Comparison of ENCODE assay signal across 21 cellular contexts in genomic region chr16:66871840-66872239, GRCh38. TPM values are rescaled to one million over a fixed set of nuclear protein-coding genes. Genes with fewer than 3 reads are reported as not detected.
DNase-seq lines count a peak whose midpoint lies in the region; ATAC-seq and TF ChIP-seq lines count a peak whose summit lies in the region.
"Had no signal": no experiment of that assay in that cellular context is flagged by ENCODE, and none has a peak within 500 bp of the region (broad histone marks: within the 10 kb centered on the region; RNA-seq: fewer than 3 reads in every experiment).

No MANE protein-coding gene starts in this region.

- H3K36me3 ChIP-seq in mucosa of descending colon (ENCODE audit: low read depth) (no peaks in the 10 kb centered on the region), transverse colon (no peaks in the 10 kb centered on the region)

- no peak for TF ChIP-seq CTCF in mucosa of descending colon (IDR thresholded peaks at IDR 0.05)
- TF ChIP-seq CTCF in transverse colon (IDR thresholded peaks at IDR 0.05), result no peak

- CTCF ChIA-PET in T-cell (lab: Charles Lee), result interaction anchor here in 1 of 2 donors (0.7 to 1.7 kb wide), 4 partner anchors 10 to 1569 kb away, joined by 3 to 16 read pairs (median 6); partner anchors contain the start of gene NAE1

- H3K27me3 ChIP-seq in transverse colon, result no peaks in the 10 kb centered on the region

- TF ChIP-seq EP300 in transverse colon (IDR thresholded peaks at IDR 0.05; ENCODE audit: low read depth), result no peak

- peaks cover 8% of the 10 kb centered on the region for H3K9me3 Mint-ChIP-seq in stimulated activated naive CD8-positive, alpha-beta T cell treated with anti-CD3 and anti-CD28 coated beads, Interleukin-15, Interleukin-2, amounts not matched to agents 100 ng/mL and 50 ng/mL, for 24 hours
- H3K9me3 Mint-ChIP-seq in stimulated activated naive CD8-positive, alpha-beta T cell treated with anti-CD3 and anti-CD28 coated beads, Interleukin-15, amount 100 ng/mL, for 72 hours, result peaks cover 5 to 7% of the 10 kb centered on the region in 2 donors
- peaks cover 5% of the 10 kb centered on the region for H3K9me3 Mint-ChIP-seq in activated T-helper 17 cell treated with anti-CD3 and anti-CD28 coated beads, Interleukin-2, amount 50 U/mL, for 72 hours
- H3K9me3 Mint-ChIP-seq in T-cell, result no peaks in the 10 kb centered on the region
- H3K9me3 Mint-ChIP-seq: H9 had no signal

- intact Hi-C loops in mucosa of descending colon (cut with DNase I, micrococcal nuclease) (no loop called here), transverse colon (cut with DNase I; ENCODE audit: low total_unique reads) (no loop called here)

- 47 to 61% methylated on average over 2 to 3 of the region's 3 CpGs for WGBS in transverse colon (ENCODE audit: low coverage in 1 of 2), 2 donors

- ATAC-seq in stimulated activated naive CD8-positive, alpha-beta T cell treated with anti-CD3 and anti-CD28 coated beads, Interleukin-15, amount 100 ng/mL, for 72 hours, result no peak
- ATAC-seq in activated T-helper 17 cell treated with anti-CD3 and anti-CD28 coated beads, Interleukin-2, amount 50 U/mL, for 72 hours (replicated peaks), result no peak
- ATAC-seq in mucosa of descending colon (peak; percentile 82), T-cell (replicated peaks in 1 of 4) (no peak)
- ATAC-seq: A549 had no signal

- TF ChIP-seq POLR2A in transverse colon (IDR thresholded peaks at IDR 0.05), result peak; percentile 48

- POLR2A ChIA-PET in T-cell (lab: Charles Lee), result no interaction called here

- peak overlapping the region; percentile 84 to 86 (median 85) for H3K27ac ChIP-seq in transverse colon

- H3K9me3 ChIP-seq in mucosa of descending colon (no peaks in the 10 kb centered on the region), transverse colon (no peaks in the 10 kb centered on the region)
- H3K9me3 ChIP-seq: A549 had no signal

- H3K4me3 Mint-ChIP-seq in stimulated activated naive CD8-positive, alpha-beta T cell treated with anti-CD3 and anti-CD28 coated beads, Interleukin-15, Interleukin-2, amounts not matched to agents 100 ng/mL and 50 ng/mL, for 24 hours, result no peak overlapping the region
- no peak overlapping the region for H3K4me3 Mint-ChIP-seq in stimulated activated naive CD8-positive, alpha-beta T cell treated with anti-CD3 and anti-CD28 coated beads, Interleukin-15, amount 100 ng/mL, for 72 hours
- peak overlapping the region; percentile 88 for H3K4me3 Mint-ChIP-seq in activated T-helper 17 cell treated with anti-CD3 and anti-CD28 coated beads, Interleukin-2, amount 50 U/mL, for 72 hours
- H3K4me3 Mint-ChIP-seq in T-cell, result peak overlapping the region in 1 of 3 donors; percentile 83

- DNase-seq in stimulated activated naive CD8-positive, alpha-beta T cell treated with anti-CD3 and anti-CD28 coated beads, Interleukin-15, amount 100 ng/mL, for 72 hours, result no peak
- DNase-seq in mucosa of descending colon (peak; percentile 76 to 85 (median 80)), transverse colon (peak; percentile 79), NCI-H2107 (lab: John Stamatoyannopoulos, UW) (no peak), T-cell (no peak), NCI-H2196 (lab: John Stamatoyannopoulos, UW; ENCODE audit: unreplicated experiment) (no peak)
- DNase-seq: Calu3, DMS53, H9, Kasumi-1, NCI-H1105, NCI-H1694, NCI-H446, PC-9 had no signal

- peaks cover 8% of the 10 kb centered on the region for H3K4me1 ChIP-seq in mucosa of descending colon (ENCODE audit: low read depth)
- peaks cover 7 to 36% (median 26%) of the 10 kb centered on the region in 4 donors for H3K4me1 ChIP-seq in transverse colon

- peak overlapping the region; percentile 38 for H3K27ac Mint-ChIP-seq in stimulated activated naive CD8-positive, alpha-beta T cell treated with anti-CD3 and anti-CD28 coated beads, Interleukin-15, Interleukin-2, amounts not matched to agents 100 ng/mL and 50 ng/mL, for 24 hours
- no peak overlapping the region for H3K27ac Mint-ChIP-seq in stimulated activated naive CD8-positive, alpha-beta T cell treated with anti-CD3 and anti-CD28 coated beads, Interleukin-15, amount 100 ng/mL, for 72 hours
- no peak overlapping the region for H3K27ac Mint-ChIP-seq in activated T-helper 17 cell treated with anti-CD3 and anti-CD28 coated beads, Interleukin-2, amount 50 U/mL, for 72 hours
- H3K27ac Mint-ChIP-seq in T-cell, result peak overlapping the region in 1 of 2 donors; percentile 61
- H3K27ac Mint-ChIP-seq: CD14-positive monocyte, H9, IgD-negative memory B cell had no signal

- no peaks in the 10 kb centered on the region for H3K27me3 Mint-ChIP-seq in stimulated activated naive CD8-positive, alpha-beta T cell treated with anti-CD3 and anti-CD28 coated beads, Interleukin-15, Interleukin-2, amounts not matched to agents 100 ng/mL and 50 ng/mL, for 24 hours
- H3K27me3 Mint-ChIP-seq in stimulated activated naive CD8-positive, alpha-beta T cell treated with anti-CD3 and anti-CD28 coated beads, Interleukin-15, amount 100 ng/mL, for 72 hours, result peaks cover 11% of the 10 kb centered on the region
- H3K27me3 Mint-ChIP-seq in activated T-helper 17 cell treated with anti-CD3 and anti-CD28 coated beads, Interleukin-2, amount 50 U/mL, for 72 hours, result no peaks in the 10 kb centered on the region
- no peaks in the 10 kb centered on the region for H3K27me3 Mint-ChIP-seq in T-cell

- H3K4me1 Mint-ChIP-seq in stimulated activated naive CD8-positive, alpha-beta T cell treated with anti-CD3 and anti-CD28 coated beads, Interleukin-15, Interleukin-2, amounts not matched to agents 100 ng/mL and 50 ng/mL, for 24 hours (ENCODE audit: low read depth), result peaks cover 50% of the 10 kb centered on the region
- peaks cover 54% of the 10 kb centered on the region for H3K4me1 Mint-ChIP-seq in stimulated activated naive CD8-positive, alpha-beta T cell treated with anti-CD3 and anti-CD28 coated beads, Interleukin-15, amount 100 ng/mL, for 72 hours
- H3K4me1 Mint-ChIP-seq in activated T-helper 17 cell treated with anti-CD3 and anti-CD28 coated beads, Interleukin-2, amount 50 U/mL, for 72 hours, result peaks cover 34% of the 10 kb centered on the region
- H3K4me1 Mint-ChIP-seq in T-cell, result peaks cover 21 to 32% (median 24%) of the 10 kb centered on the region in 3 donors

- in situ Hi-C loops in transverse colon (cut with MboI; ENCODE audit: low pct_ligation_motif_present in 1 of 4, low pct_unique_long_range_greater_than_20kb in 1 of 4, low sequenced_read_pairs in 3 of 4), result loop anchor here (25.0 kb wide), 1 partner anchor 460 kb away; no protein-coding TSS in a partner anchor

- no peak overlapping the region for H3K4me3 ChIP-seq in mucosa of descending colon
- H3K4me3 ChIP-seq in transverse colon, result peak overlapping the region in 1 of 4 donors; percentile 43
- H3K4me3 ChIP-seq: A549 had no signal

- H3K36me3 Mint-ChIP-seq in stimulated activated naive CD8-positive, alpha-beta T cell treated with anti-CD3 and anti-CD28 coated beads, Interleukin-15, Interleukin-2, amounts not matched to agents 100 ng/mL and 50 ng/mL, for 24 hours (ENCODE audit: low read depth), result peaks cover 7% of the 10 kb centered on the region
- peaks cover 14% of the 10 kb centered on the region for H3K36me3 Mint-ChIP-seq in activated T-helper 17 cell treated with anti-CD3 and anti-CD28 coated beads, Interleukin-2, amount 50 U/mL, for 72 hours (ENCODE audit: low read depth)
- no peaks in the 10 kb centered on the region for H3K36me3 Mint-ChIP-seq in T-cell
- H3K36me3 Mint-ChIP-seq: IgD-negative memory B cell had no signal

RNA-seq across cellular contexts. Expression of gene PDP2, which starts 8.5 kb away (rescaled TPM):
- 10 to 100 TPM; 33.5 to 76.6 TPM for total RNA-seq in activated T-helper 17 cell treated with anti-CD3 and anti-CD28 coated beads, Interleukin-2, amount 50 U/mL, for 72 hours
- total RNA-seq in mucosa of descending colon, result 10 to 100 TPM; 15.5 to 23.5 (median 23.2) TPM
- total RNA-seq in transverse colon, result 10 to 100 TPM in 2 of 4 donors, 1 to 10 TPM in 2; 4.9 to 36.2 (median 11.5) TPM
- 10 to 100 TPM in 3 of 5 donors, 1 to 10 TPM in 2; 7.1 to 16.5 (median 12.5) TPM for total RNA-seq in T-cell

RNA-seq across cellular contexts. Expression of gene CA7, which starts 27.6 kb away (rescaled TPM):
- total RNA-seq in activated T-helper 17 cell treated with anti-CD3 and anti-CD28 coated beads, Interleukin-2, amount 50 U/mL, for 72 hours, result not detected
- total RNA-seq in mucosa of descending colon (100 to 1,000 TPM in 2 of 3 donors, 10 to 100 TPM in 1; 59.3 to 253 (median 131) TPM), transverse colon (100 to 1,000 TPM; 107 to 237 (median 152) TPM), T-cell (not detected)
- total RNA-seq: Calu3, HT1080, PC-9, SK-MEL-5 had no signal

RNA-seq across cellular contexts. Expression of gene NAE1, which starts 41.1 kb away (rescaled TPM):
- 100 to 1,000 TPM in 1 of 2 donors, 10 to 100 TPM in 1; 86.7 to 110 TPM for total RNA-seq in activated T-helper 17 cell treated with anti-CD3 and anti-CD28 coated beads, Interleukin-2, amount 50 U/mL, for 72 hours
- total RNA-seq in mucosa of descending colon (10 to 100 TPM; 48.4 to 52.9 (median 50.8) TPM), transverse colon (10 to 100 TPM; 25.3 to 45.1 (median 32.1) TPM), T-cell (10 to 100 TPM; 67.8 to 93.2 (median 75.0) TPM)

RNA-seq across cellular contexts. Expression of gene CDH16, which starts 46.8 kb away (rescaled TPM):
- total RNA-seq in activated T-helper 17 cell treated with anti-CD3 and anti-CD28 coated beads, Interleukin-2, amount 50 U/mL, for 72 hours, result not detected
- under 1 TPM; 0.13 to 0.78 (median 0.72) TPM for total RNA-seq in mucosa of descending colon
- 1 to 10 TPM in 2 of 4 donors, under 1 TPM in 1, not detected in 1; 0.20 to 2.4 (median 1.8) TPM for total RNA-seq in transverse colon
- not detected for total RNA-seq in T-cell
- total RNA-seq: Calu3, H9, HT1080, PC-9, SK-MEL-5 had no signal

RNA-seq across cellular contexts. Expression of gene RRAD, which starts 53.5 kb away (rescaled TPM):
- total RNA-seq in activated T-helper 17 cell treated with anti-CD3 and anti-CD28 coated beads, Interleukin-2, amount 50 U/mL, for 72 hours, result 1 to 10 TPM; 2.1 to 6.5 TPM
- total RNA-seq in mucosa of descending colon, result 10 to 100 TPM in 1 of 3 donors, 1 to 10 TPM in 2; 1.3 to 11.6 (median 1.3) TPM
- 10 to 100 TPM in 1 of 4 donors, 1 to 10 TPM in 2, not detected in 1; 3.5 to 15.3 (median 4.2) TPM for total RNA-seq in transverse colon
- total RNA-seq in T-cell, result 1 to 10 TPM in 1 of 5 donors, under 1 TPM in 3, not detected in 1; 0.28 to 1.1 (median 0.53) TPM
- total RNA-seq: HT1080, SK-MEL-5 had no signal

Comparison
In these comparisons a context has a peak if more than half of its experiments do, and no peak if none do; other contexts are left out.
1. DNase-seq: peak in mucosa of descending colon (3 of 3) and transverse colon (single experiment); none in stimulated activated naive CD8-positive, alpha-beta T cell treated with anti-CD3 and anti-CD28 coated beads, Interleukin-15, amount 100 ng/mL, for 72 hours (0 of 2), NCI-H2107 (single experiment), T-cell (0 of 34) and NCI-H2196 (single experiment).
2. RNA of gene CA7, which starts 27.6 kb away (total RNA-seq): 107 to 237 TPM in transverse colon and 59.3 to 253 TPM in mucosa of descending colon; not detected in activated T-helper 17 cell treated with anti-CD3 and anti-CD28 coated beads, Interleukin-2, amount 50 U/mL, for 72 hours and not detected in T-cell; every median in the first group is over 10 times any median in the second.